8 cellular contexts compared by ENCODE assay signal in the genomic region with DNA sequence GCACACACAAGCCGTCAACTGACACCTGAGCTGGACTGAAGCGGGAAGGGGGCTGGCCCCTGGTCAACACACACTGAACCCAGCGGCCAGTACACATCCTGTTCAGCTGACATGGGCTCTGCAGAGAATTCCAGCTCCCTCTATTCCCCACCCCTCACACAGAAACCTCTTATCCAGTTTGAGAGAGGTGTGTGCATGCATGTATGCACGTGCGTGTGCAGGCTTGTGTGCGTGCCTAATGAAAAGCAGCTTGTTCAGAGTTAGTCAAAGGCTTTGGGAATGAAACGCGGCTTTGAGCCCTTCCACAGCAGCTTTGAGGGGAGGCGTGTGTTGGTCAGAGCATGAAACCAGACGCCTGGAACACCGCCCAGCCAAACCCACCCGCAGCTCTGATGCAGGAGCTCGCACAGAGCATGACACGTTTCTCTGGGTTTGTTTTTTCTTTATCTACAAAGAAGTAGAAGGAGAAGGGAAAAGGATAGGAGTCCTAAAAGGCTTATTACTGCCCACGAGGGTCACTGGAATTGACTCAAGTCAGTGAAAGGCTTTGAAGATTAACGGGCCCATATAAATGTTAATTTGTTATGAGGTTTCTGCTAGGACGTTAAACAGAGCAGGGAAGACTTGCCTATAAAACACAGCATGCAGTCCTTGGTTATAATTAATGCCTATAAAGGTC.
A peak's percentile ranks its signal among the peaks of the same experiment; 100 is the strongest.
DNase-seq lines count a peak whose midpoint lies in the region; ATAC-seq and TF ChIP-seq lines count a peak whose summit lies in the region.

No MANE protein-coding gene starts in this region.

- H3K4me1 Mint-ChIP-seq in nephron: peaks cover 93% of the 10 kb centered on the region

- H3K9me3 ChIP-seq in ectodermal cell (ENCODE audit: control insufficient read depth, low read length): no peaks in the 10 kb centered on the region
- no peaks in the 10 kb centered on the region for H3K9me3 ChIP-seq in MG63

- no peak for TF ChIP-seq CTCF in nephron (IDR thresholded peaks at IDR 0.05; ENCODE audit: unreplicated experiment in 3 of 3)

- DNase-seq in COLO668 (lab: John Stamatoyannopoulos, UW; ENCODE audit: unreplicated experiment) (peak; percentile 57), NCI-H2107 (lab: John Stamatoyannopoulos, UW) (peak; percentile 87), MG63 (no peak)
- no peak for DNase-seq in activated CD4-positive, CD25-positive, alpha-beta regulatory T cell (lab: John Stamatoyannopoulos, UW)
- no peak for DNase-seq in activated CD4-positive, alpha-beta T cell treated with anti-CD3 and anti-CD28 coated beads for 1 hour

- H3K36me3 ChIP-seq in ectodermal cell (ENCODE audit: control insufficient read depth, insufficient read depth, low read length) (no peaks in the 10 kb centered on the region), MG63 (no peaks in the 10 kb centered on the region)

- H3K27me3 ChIP-seq in ectodermal cell (ENCODE audit: control insufficient read depth, insufficient read depth, low read length, poor library complexity, severe bottlenecking) (no peaks in the 10 kb centered on the region), MG63 (no peaks in the 10 kb centered on the region)

- H3K27me3 Mint-ChIP-seq in nephron (ENCODE audit: low read depth): peaks cover 9% of the 10 kb centered on the region

- 43% methylated on average over 17 of the region's 17 CpGs for WGBS in ectodermal cell, 2 experiments

- peaks cover 60% of the 10 kb centered on the region for H3K4me1 ChIP-seq in ectodermal cell (ENCODE audit: control insufficient read depth, insufficient read depth, low read length)

- peak overlapping the region; percentile 3 for H3K4me3 ChIP-seq in ectodermal cell (ENCODE audit: insufficient read depth, low read depth, low read length)
- no peak overlapping the region for H3K4me3 ChIP-seq in MG63

- no peaks in the 10 kb centered on the region for H3K9me3 Mint-ChIP-seq in nephron

- no peak for ATAC-seq in GM21619 (IDR thresholded peaks at IDR 0.05; ENCODE audit: unreplicated experiment)

- H3K4me3 Mint-ChIP-seq in nephron: peak overlapping the region; percentile 25 to 72 (median 69)

- H3K27ac Mint-ChIP-seq in nephron: peak overlapping the region; percentile 85 to 97 (median 86)

- peak overlapping the region; percentile 22 for H3K27ac ChIP-seq in ectodermal cell (ENCODE audit: insufficient read depth, low read depth, low read length, poor library complexity, severe bottlenecking)

- H3K36me3 Mint-ChIP-seq in nephron (ENCODE audit: low read depth): no peaks in the 10 kb centered on the region

Comparison
In these comparisons a context has a peak if more than half of its experiments do, and no peak if none do; other contexts are left out.
1. DNase-seq: peak in COLO668 (single experiment) and NCI-H2107 (single experiment); none in MG63 (single experiment), activated CD4-positive, CD25-positive, alpha-beta regulatory T cell (0 of 4) and activated CD4-positive, alpha-beta T cell treated with anti-CD3 and anti-CD28 coated beads for 1 hour (single experiment).